ENCODE assay signal across 3 cellular contexts in genomic region chr21:26098758-26099157, GRCh38.
TF ChIP-seq lines count a peak whose summit lies in the region.

No MANE protein-coding gene starts in this region.

TF ChIP-seq in SK-N-SH treated with all-trans-retinoic acid at 6 μM for 48 hours, 23 proteins besides CTCF, POLR2A, EP300 and RAD21 (continued from another document):
- TF ChIP-seq TOX (CRISPR knock-in tag; IDR thresholded peaks at IDR 0.05; ENCODE audit: borderline replicate concordance): no peak
- TF ChIP-seq ARNTL (CRISPR knock-in tag; IDR thresholded peaks at IDR 0.05; ENCODE audit: borderline replicate concordance, low read depth): no peak
- TF ChIP-seq, protein P1, sequence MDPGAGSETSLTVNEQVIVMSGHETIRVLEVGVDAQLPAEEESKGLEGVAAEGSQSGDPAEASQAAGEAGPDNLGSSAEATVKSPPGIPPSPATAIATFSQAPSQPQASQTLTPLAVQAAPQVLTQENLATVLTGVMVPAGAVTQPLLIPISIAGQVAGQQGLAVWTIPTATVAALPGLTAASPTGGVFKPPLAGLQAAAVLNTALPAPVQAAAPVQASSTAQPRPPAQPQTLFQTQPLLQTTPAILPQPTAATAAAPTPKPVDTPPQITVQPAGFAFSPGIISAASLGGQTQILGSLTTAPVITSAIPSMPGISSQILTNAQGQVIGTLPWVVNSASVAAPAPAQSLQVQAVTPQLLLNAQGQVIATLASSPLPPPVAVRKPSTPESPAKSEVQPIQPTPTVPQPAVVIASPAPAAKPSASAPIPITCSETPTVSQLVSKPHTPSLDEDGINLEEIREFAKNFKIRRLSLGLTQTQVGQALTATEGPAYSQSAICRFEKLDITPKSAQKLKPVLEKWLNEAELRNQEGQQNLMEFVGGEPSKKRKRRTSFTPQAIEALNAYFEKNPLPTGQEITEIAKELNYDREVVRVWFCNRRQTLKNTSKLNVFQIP (CRISPR knock-in tag; IDR thresholded peaks at IDR 0.05; ENCODE audit: borderline replicate concordance, low read depth): no peak
- no peak for TF ChIP-seq ZNF70 (CRISPR knock-in tag; IDR thresholded peaks at IDR 0.05)
- no peak for TF ChIP-seq ZFP3 (CRISPR knock-in tag; IDR thresholded peaks at IDR 0.05)
- TF ChIP-seq TCF4 (CRISPR knock-in tag; IDR thresholded peaks at IDR 0.05; ENCODE audit: borderline replicate concordance): no peak
- TF ChIP-seq ZC3H10 (CRISPR knock-in tag; IDR thresholded peaks at IDR 0.05): no peak
- no peak for TF ChIP-seq PATZ1 (CRISPR knock-in tag; IDR thresholded peaks at IDR 0.05; ENCODE audit: borderline replicate concordance)
- no peak for TF ChIP-seq ZFP30 (CRISPR knock-in tag; IDR thresholded peaks at IDR 0.05)
TF ChIP-seq in SK-N-SH treated with all-trans-retinoic acid at 6 μM for 48 hours: peak in this region for 0.

TF ChIP-seq in SK-N-SH, 30 proteins besides CTCF, POLR2A, EP300 and RAD21 (continued from another document):
- no peak for TF ChIP-seq ZBTB33 (IDR thresholded peaks at IDR 0.05; ENCODE audit: borderline replicate concordance, low read depth)
- no peak for TF ChIP-seq YY1 (IDR thresholded peaks at IDR 0.05; ENCODE audit: low read depth)
- TF ChIP-seq, protein P2, sequence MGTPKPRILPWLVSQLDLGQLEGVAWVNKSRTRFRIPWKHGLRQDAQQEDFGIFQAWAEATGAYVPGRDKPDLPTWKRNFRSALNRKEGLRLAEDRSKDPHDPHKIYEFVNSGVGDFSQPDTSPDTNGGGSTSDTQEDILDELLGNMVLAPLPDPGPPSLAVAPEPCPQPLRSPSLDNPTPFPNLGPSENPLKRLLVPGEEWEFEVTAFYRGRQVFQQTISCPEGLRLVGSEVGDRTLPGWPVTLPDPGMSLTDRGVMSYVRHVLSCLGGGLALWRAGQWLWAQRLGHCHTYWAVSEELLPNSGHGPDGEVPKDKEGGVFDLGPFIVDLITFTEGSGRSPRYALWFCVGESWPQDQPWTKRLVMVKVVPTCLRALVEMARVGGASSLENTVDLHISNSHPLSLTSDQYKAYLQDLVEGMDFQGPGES (IDR thresholded peaks at IDR 0.05; ENCODE audit: low read depth, low read length): no peak
- TF ChIP-seq SMC3 (IDR thresholded peaks at IDR 0.05; ENCODE audit: low read depth, low read length): no peak
- TF ChIP-seq TAF1 (IDR thresholded peaks at IDR 0.05; ENCODE audit: borderline replicate concordance, low read depth, low read length): no peak
- TF ChIP-seq NRF1 (IDR thresholded peaks at IDR 0.05; ENCODE audit: low read depth, low read length): no peak
- TF ChIP-seq RXRA (IDR thresholded peaks at IDR 0.05; ENCODE audit: borderline replicate concordance, low read depth): no peak
TF ChIP-seq in SK-N-SH: peak in this region for 0.

TF ChIP-seq in K562, 482 proteins besides CTCF, POLR2A, EP300 and RAD21 (continued from another document):
- TF ChIP-seq, protein P3, sequence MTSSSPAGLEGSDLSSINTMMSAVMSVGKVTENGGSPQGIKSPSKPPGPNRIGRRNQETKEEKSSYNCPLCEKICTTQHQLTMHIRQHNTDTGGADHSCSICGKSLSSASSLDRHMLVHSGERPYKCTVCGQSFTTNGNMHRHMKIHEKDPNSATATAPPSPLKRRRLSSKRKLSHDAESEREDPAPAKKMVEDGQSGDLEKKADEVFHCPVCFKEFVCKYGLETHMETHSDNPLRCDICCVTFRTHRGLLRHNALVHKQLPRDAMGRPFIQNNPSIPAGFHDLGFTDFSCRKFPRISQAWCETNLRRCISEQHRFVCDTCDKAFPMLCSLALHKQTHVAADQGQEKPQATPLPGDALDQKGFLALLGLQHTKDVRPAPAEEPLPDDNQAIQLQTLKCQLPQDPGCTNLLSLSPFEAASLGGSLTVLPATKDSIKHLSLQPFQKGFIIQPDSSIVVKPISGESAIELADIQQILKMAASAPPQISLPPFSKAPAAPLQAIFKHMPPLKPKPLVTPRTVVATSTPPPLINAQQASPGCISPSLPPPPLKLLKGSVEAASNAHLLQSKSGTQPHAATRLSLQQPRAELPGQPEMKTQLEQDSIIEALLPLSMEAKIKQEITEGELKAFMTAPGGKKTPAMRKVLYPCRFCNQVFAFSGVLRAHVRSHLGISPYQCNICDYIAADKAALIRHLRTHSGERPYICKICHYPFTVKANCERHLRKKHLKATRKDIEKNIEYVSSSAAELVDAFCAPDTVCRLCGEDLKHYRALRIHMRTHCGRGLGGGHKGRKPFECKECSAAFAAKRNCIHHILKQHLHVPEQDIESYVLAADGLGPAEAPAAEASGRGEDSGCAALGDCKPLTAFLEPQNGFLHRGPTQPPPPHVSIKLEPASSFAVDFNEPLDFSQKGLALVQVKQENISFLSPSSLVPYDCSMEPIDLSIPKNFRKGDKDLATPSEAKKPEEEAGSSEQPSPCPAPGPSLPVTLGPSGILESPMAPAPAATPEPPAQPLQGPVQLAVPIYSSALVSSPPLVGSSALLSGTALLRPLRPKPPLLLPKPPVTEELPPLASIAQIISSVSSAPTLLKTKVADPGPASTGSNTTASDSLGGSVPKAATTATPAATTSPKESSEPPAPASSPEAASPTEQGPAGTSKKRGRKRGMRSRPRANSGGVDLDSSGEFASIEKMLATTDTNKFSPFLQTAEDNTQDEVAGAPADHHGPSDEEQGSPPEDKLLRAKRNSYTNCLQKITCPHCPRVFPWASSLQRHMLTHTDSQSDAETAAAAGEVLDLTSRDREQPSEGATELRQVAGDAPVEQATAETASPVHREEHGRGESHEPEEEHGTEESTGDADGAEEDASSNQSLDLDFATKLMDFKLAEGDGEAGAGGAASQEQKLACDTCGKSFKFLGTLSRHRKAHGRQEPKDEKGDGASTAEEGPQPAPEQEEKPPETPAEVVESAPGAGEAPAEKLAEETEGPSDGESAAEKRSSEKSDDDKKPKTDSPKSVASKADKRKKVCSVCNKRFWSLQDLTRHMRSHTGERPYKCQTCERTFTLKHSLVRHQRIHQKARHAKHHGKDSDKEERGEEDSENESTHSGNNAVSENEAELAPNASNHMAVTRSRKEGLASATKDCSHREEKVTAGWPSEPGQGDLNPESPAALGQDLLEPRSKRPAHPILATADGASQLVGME (CRISPR knock-in tag; IDR thresholded peaks at IDR 0.05): no peak
- TF ChIP-seq ZNF584 (CRISPR knock-in tag; IDR thresholded peaks at IDR 0.05; ENCODE audit: low read depth) (0 out of 2 replicates have a peak, but pooled peaks have one; percentile 24), RBM34 (IDR thresholded peaks at IDR 0.05; ENCODE audit: borderline replicate concordance, insufficient read depth, low read length) (no peak)
- TF ChIP-seq, protein P4, sequence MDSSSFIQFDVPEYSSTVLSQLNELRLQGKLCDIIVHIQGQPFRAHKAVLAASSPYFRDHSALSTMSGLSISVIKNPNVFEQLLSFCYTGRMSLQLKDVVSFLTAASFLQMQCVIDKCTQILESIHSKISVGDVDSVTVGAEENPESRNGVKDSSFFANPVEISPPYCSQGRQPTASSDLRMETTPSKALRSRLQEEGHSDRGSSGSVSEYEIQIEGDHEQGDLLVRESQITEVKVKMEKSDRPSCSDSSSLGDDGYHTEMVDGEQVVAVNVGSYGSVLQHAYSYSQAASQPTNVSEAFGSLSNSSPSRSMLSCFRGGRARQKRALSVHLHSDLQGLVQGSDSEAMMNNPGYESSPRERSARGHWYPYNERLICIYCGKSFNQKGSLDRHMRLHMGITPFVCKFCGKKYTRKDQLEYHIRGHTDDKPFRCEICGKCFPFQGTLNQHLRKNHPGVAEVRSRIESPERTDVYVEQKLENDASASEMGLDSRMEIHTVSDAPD (CRISPR knock-in tag; IDR thresholded peaks at IDR 0.05): no peak
TF ChIP-seq in K562: peak in this region for 2.
